Comparison of ENCODE assay signal across 9 cellular contexts in genomic region chr18:9139400-9140039, GRCh38. TPM values are rescaled to one million over a fixed set of nuclear protein-coding genes. Genes with fewer than 3 reads are reported as not detected.
A peak's percentile ranks its signal among the peaks of the same experiment; 100 is the strongest.
DNase-seq lines count a peak whose midpoint lies in the region; ATAC-seq and TF ChIP-seq lines count a peak whose summit lies in the region.
"Had no signal": no experiment of that assay in that cellular context is flagged by ENCODE, and none has a peak within 500 bp of the region (broad histone marks: within the 10 kb centered on the region; RNA-seq: fewer than 3 reads in every experiment).

No MANE protein-coding gene starts in this region.

- H3K9me3 ChIP-seq in BLaER1, result no peaks in the 10 kb centered on the region
- no peaks in the 10 kb centered on the region for H3K9me3 ChIP-seq in MG63
- H3K9me3 ChIP-seq in testis, result no peaks in the 10 kb centered on the region

- WGBS in testis, 2 donors, result 24 to 37% methylated on average over 7 of the region's 7 CpGs

- H3K9me3 Mint-ChIP-seq in MCF 10A (ENCODE audit: unreplicated experiment), result no peaks in the 10 kb centered on the region
- no peaks in the 10 kb centered on the region for H3K9me3 Mint-ChIP-seq in natural killer cell treated with Interleukin-12 subunit alpha and Interleukin-12 subunit beta and Interleukin-15 and Interleukin-18, amount 100 ng/mL, for 72 hours

- peaks cover 77% of the 10 kb centered on the region for H4K20me1 ChIP-seq in BLaER1

- no peak for ATAC-seq in natural killer cell treated with Interleukin-12 subunit alpha and Interleukin-12 subunit beta and Interleukin-15 and Interleukin-18, amount 100 ng/mL, for 72 hours
- no peak for ATAC-seq in HG03565 (IDR thresholded peaks at IDR 0.05; ENCODE audit: unreplicated experiment)

- H3K9ac ChIP-seq in BLaER1, result peak overlapping the region; percentile 7; the same call in 1 of the 2 replicates

- H3K27ac Mint-ChIP-seq in MCF 10A (ENCODE audit: low read depth, unreplicated experiment), result peak overlapping the region; percentile 92
- peak overlapping the region; percentile 95 to 97 for H3K27ac Mint-ChIP-seq in natural killer cell treated with Interleukin-12 subunit alpha and Interleukin-12 subunit beta and Interleukin-15 and Interleukin-18, amount 100 ng/mL, for 72 hours

- BruUV-seq in MCF 10A (replicated peaks; lab: Mats Ljungman, UMichigan), result no TSS peak

- CTCF ChIA-PET in MCF 10A (lab: Yijun Ruan, JAX), result interaction anchor here (0.6 to 1.3 kb wide), 5 partner anchors 11 to 69 kb away, joined by 3 to 5 read pairs (median 3); no protein-coding TSS in a partner anchor

- intact Hi-C loops in MCF 10A (cut with micrococcal nuclease) (no loop called here), testis (cut with DNase I; ENCODE audit: low total_unique reads) (no loop called here)

- no peak overlapping the region for H3K4me3 ChIP-seq in BLaER1
- H3K4me3 ChIP-seq in MG63, result peak overlapping the region; percentile 83
- H3K4me3 ChIP-seq in testis, result no peak overlapping the region

- no peak overlapping the region for H3K27ac ChIP-seq in BLaER1
- H3K27ac ChIP-seq in testis, result peak overlapping the region in 1 of 2 donors; percentile 99

- H3K27me3 Mint-ChIP-seq in MCF 10A (ENCODE audit: insufficient read depth, unreplicated experiment), result no peaks in the 10 kb centered on the region
- H3K27me3 Mint-ChIP-seq in natural killer cell treated with Interleukin-12 subunit alpha and Interleukin-12 subunit beta and Interleukin-15 and Interleukin-18, amount 100 ng/mL, for 72 hours, result no peaks in the 10 kb centered on the region

- no peak for TF ChIP-seq POLR2A in testis (IDR thresholded peaks at IDR 0.05)

- POLR2A ChIA-PET in MCF 10A (lab: Yijun Ruan, JAX), result interaction anchor here (0.5 to 19.7 kb wide), 19 partner anchors 8 to 774 kb away, joined by 3 to 586 read pairs (median 4); partner anchors contain the start of genes NDUFV2, RALBP1 and VAPA

- peaks cover 26% of the 10 kb centered on the region for H3K4me1 Mint-ChIP-seq in MCF 10A (ENCODE audit: insufficient read depth, unreplicated experiment)
- H3K4me1 Mint-ChIP-seq in natural killer cell treated with Interleukin-12 subunit alpha and Interleukin-12 subunit beta and Interleukin-15 and Interleukin-18, amount 100 ng/mL, for 72 hours (ENCODE audit: low read depth in 2 of 2), result peaks cover 55 to 68% of the 10 kb centered on the region in 2 donors

- H3K27me3 ChIP-seq in BLaER1 (no peaks in the 10 kb centered on the region), MG63 (no peaks in the 10 kb centered on the region), testis (no peaks in the 10 kb centered on the region)

- peak overlapping the region; percentile 90 for H3K4me3 Mint-ChIP-seq in MCF 10A (ENCODE audit: unreplicated experiment)
- H3K4me3 Mint-ChIP-seq in natural killer cell treated with Interleukin-12 subunit alpha and Interleukin-12 subunit beta and Interleukin-15 and Interleukin-18, amount 100 ng/mL, for 72 hours, result peak overlapping the region; percentile 88

- H3K4me1 ChIP-seq in BLaER1, result peaks cover 55% of the 10 kb centered on the region
- peaks cover 24% of the 10 kb centered on the region for H3K4me1 ChIP-seq in testis

- H3K36me3 Mint-ChIP-seq in MCF 10A (ENCODE audit: insufficient read depth, unreplicated experiment), result peaks cover 24% of the 10 kb centered on the region
- H3K36me3 Mint-ChIP-seq in natural killer cell treated with Interleukin-12 subunit alpha and Interleukin-12 subunit beta and Interleukin-15 and Interleukin-18, amount 100 ng/mL, for 72 hours, result peaks cover 23% of the 10 kb centered on the region

- peak overlapping the region; percentile 81 for H3K4me2 ChIP-seq in BLaER1

- TF ChIP-seq CTCF in MCF 10A (IDR thresholded peaks at IDR 0.05; ENCODE audit: unreplicated experiment) (no peak), testis (IDR thresholded peaks at IDR 0.05) (no peak)

- peaks cover 8% of the 10 kb centered on the region; the same call in 1 of the 2 replicates for H3K36me3 ChIP-seq in BLaER1
- peaks cover 9% of the 10 kb centered on the region for H3K36me3 ChIP-seq in MG63
- no peaks in the 10 kb centered on the region for H3K36me3 ChIP-seq in testis (ENCODE audit: low read depth, missing control alignments)

- DNase-seq in MG63, result no peak
- no peak for DNase-seq in MCF 10A (ENCODE audit: unreplicated experiment)
- DNase-seq in natural killer cell treated with Interleukin-12 subunit alpha and Interleukin-12 subunit beta and Interleukin-15 and Interleukin-18, amount 100 ng/mL, for 72 hours (ENCODE audit: low spot score), result no peak
- no peak for DNase-seq in stimulated activated CD4-positive, alpha-beta T cell treated with anti-CD3 and anti-CD28 coated beads, Interleukin-1b, Interleukin-23, amount 100 ng/mL, for 48 hours
- DNase-seq in stimulated activated CD4-positive, alpha-beta T cell treated with anti-CD3 and anti-CD28 coated beads, Interleukin-4, amount 100 ng/mL, for 24 hours, result no peak
- no peak for DNase-seq in testis
- DNase-seq: NCI-H2171 had no signal

RNA-seq across cellular contexts. Expression of gene ANKRD12, which starts 2.9 kb away (rescaled TPM):
- 7.8 and 9.6 TPM in 2 replicates for total RNA-seq in MG63 (2014; rRNA removed; shearing (Covaris generic); ENCODE audit: low replicate concordance)
- total RNA-seq in MCF 10A (2022), result 25.3 and 36.7 TPM in 2 replicates
- total RNA-seq in natural killer cell treated with Interleukin-12 subunit alpha and Interleukin-12 subunit beta and Interleukin-15 and Interleukin-18, amount 100 ng/mL, for 72 hours, result 100 to 1,000 TPM; 133 to 174 TPM
- total RNA-seq in testis, result 10 to 100 TPM; 58.5 to 59.7 TPM
- 4.5 TPM for polyA plus RNA-seq in testis (ENCODE audit: insufficient read depth, low read depth, low replicate concordance)

RNA-seq across cellular contexts. Expression of gene NDUFV2, which starts 37.0 kb away (rescaled TPM):
- total RNA-seq in MG63 (2014; rRNA removed; shearing (Covaris generic); ENCODE audit: low replicate concordance), result 265 and 311 TPM in 2 replicates
- total RNA-seq in MCF 10A (2022), result 192 and 202 TPM in 2 replicates
- 100 to 1,000 TPM; 276 to 295 TPM for total RNA-seq in natural killer cell treated with Interleukin-12 subunit alpha and Interleukin-12 subunit beta and Interleukin-15 and Interleukin-18, amount 100 ng/mL, for 72 hours
- total RNA-seq in testis, result 100 to 1,000 TPM; 115 to 120 TPM
- 171 TPM for polyA plus RNA-seq in testis (ENCODE audit: insufficient read depth, low read depth, low replicate concordance)
